1 cellular context compared by ENCODE assay signal in the genomic region with DNA sequence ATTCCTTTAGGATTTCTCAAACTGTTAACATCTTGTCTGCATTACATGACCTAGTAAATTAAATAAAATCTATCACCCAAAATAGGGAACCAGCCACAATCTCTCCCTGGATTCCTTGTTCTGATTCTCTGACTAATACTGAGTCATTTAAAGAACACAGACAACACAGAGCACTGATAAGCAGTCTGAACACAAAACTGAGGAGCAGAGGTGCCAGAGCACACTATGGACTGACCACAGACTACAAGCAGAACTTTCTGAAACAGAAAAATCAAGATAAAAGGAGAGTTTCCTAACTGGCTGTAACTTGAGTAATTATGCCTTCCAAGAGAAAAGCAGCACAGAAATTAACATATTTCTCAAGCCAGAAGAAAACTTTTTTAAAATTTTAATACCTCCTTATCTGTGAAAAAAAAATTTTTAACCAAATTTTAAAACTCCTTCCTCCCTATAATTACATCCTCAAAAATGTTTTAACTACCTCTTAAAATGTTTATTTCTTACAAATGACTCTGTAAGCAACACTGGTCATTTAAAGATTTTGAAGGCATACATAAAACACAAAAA.
TF ChIP-seq lines count a peak whose summit lies in the region.

No MANE protein-coding gene starts in this region.

TF ChIP-seq in GM12878, 131 proteins besides CTCF, POLR2A, EP300 and RAD21 (continued from another document):
- TF ChIP-seq, protein P1, sequence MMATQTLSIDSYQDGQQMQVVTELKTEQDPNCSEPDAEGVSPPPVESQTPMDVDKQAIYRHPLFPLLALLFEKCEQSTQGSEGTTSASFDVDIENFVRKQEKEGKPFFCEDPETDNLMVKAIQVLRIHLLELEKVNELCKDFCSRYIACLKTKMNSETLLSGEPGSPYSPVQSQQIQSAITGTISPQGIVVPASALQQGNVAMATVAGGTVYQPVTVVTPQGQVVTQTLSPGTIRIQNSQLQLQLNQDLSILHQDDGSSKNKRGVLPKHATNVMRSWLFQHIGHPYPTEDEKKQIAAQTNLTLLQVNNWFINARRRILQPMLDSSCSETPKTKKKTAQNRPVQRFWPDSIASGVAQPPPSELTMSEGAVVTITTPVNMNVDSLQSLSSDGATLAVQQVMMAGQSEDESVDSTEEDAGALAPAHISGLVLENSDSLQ (IDR thresholded peaks at IDR 0.05), result no peak
- TF ChIP-seq HDAC6 (IDR thresholded peaks at IDR 0.05; ENCODE audit: unreplicated experiment), result no peak
- TF ChIP-seq JUND (IDR thresholded peaks at IDR 0.05; ENCODE audit: low read depth, low read length), result 0 out of 2 replicates have a peak, but pooled peaks have one; percentile 22
- no peak for TF ChIP-seq ZNF274 (IDR thresholded peaks at IDR 0.05; ENCODE audit: insufficient read depth, insufficient read length)
- no peak for TF ChIP-seq TBL1XR1 (IDR thresholded peaks at IDR 0.05; ENCODE audit: low read depth, low read length)
- no peak for TF ChIP-seq SREBF2 (IDR thresholded peaks at IDR 0.05; ENCODE audit: low read length)
- no peak for TF ChIP-seq GATAD2B (conservative IDR thresholded peaks at IDR 0.05; ENCODE audit: low read depth)
